In genomic region chr17:47802341-47803022, GRCh38 we compare ENCODE assay signal across 8 cellular contexts.
DNase-seq lines count a peak whose midpoint lies in the region; ATAC-seq, FAIRE-seq and TF ChIP-seq lines count a peak whose summit lies in the region.

No MANE protein-coding gene starts in this region.

- no peak overlapping the region for H2AFZ ChIP-seq in parathyroid adenoma

- H3K36me3 ChIP-seq in parathyroid adenoma (ENCODE audit: control insufficient read depth, insufficient read depth, low read length), result no peaks in the 10 kb centered on the region

- FAIRE-seq in urothelium cell line (lab: Jason Lieb, UNC), result no peak

- DNase-seq in COLO668 (lab: John Stamatoyannopoulos, UW; ENCODE audit: unreplicated experiment) (peak; percentile 63), NCI-H82 (lab: John Stamatoyannopoulos, UW) (peak; percentile 93), fibroblast of mammary gland (ENCODE audit: low read depth) (peak; percentile 54), urothelium cell line (ENCODE audit: low spot score) (peak; percentile 75)
- peak; percentile 69 for DNase-seq in activated CD8-positive, alpha-beta memory T cell treated with anti-CD3 and anti-CD28 coated beads, Interleukin-2, amount 50 U/mL, for 48 hours

- H3K4me2 ChIP-seq in parathyroid adenoma (ENCODE audit: low read length), result no peak overlapping the region

- no peak overlapping the region for H3K9ac ChIP-seq in parathyroid adenoma

- no peaks in the 10 kb centered on the region for H3K79me2 ChIP-seq in parathyroid adenoma

- H3K27me3 ChIP-seq in parathyroid adenoma (ENCODE audit: control insufficient read depth, insufficient read depth, low read length), result no peaks in the 10 kb centered on the region

- H3K4me3 ChIP-seq in fibroblast of mammary gland (ENCODE audit: control insufficient read depth, low read depth, low read length) (no peak overlapping the region), parathyroid adenoma (ENCODE audit: low read depth, low read length) (no peak overlapping the region)

- H3K9me3 ChIP-seq in parathyroid adenoma (ENCODE audit: control insufficient read depth, low read length), result no peaks in the 10 kb centered on the region

- H3K27ac ChIP-seq in parathyroid adenoma, result no peak overlapping the region

- peak; percentile 62 for ATAC-seq in HG02678 (IDR thresholded peaks at IDR 0.05; ENCODE audit: unreplicated experiment)
- ATAC-seq in GM21529 (IDR thresholded peaks at IDR 0.05; ENCODE audit: unreplicated experiment), result no peak

- H3K4me1 ChIP-seq in parathyroid adenoma, result no peaks in the 10 kb centered on the region

- TF ChIP-seq CTCF in fibroblast of mammary gland (conservative IDR thresholded peaks at IDR 0.05; ENCODE audit: control insufficient read depth, insufficient read depth, low read depth, low read length), result peak; percentile 68
- TF ChIP-seq CTCF in parathyroid adenoma (IDR thresholded peaks at IDR 0.05), result peak; percentile 59
